ENCODE assay signal across 10 cellular contexts in genomic region chr6:113631616-113632015, GRCh38.
A peak's percentile ranks its signal among the peaks of the same experiment; 100 is the strongest.
DNase-seq lines count a peak whose midpoint lies in the region; ATAC-seq and TF ChIP-seq lines count a peak whose summit lies in the region.
"Had no signal": no experiment of that assay in that cellular context is flagged by ENCODE, and none has a peak within 500 bp of the region (broad histone marks: within the 10 kb centered on the region; RNA-seq: fewer than 3 reads in every experiment).

No MANE protein-coding gene starts in this region.

- H3K36me3 ChIP-seq in heart right ventricle (no peaks in the 10 kb centered on the region), heart left ventricle (no peaks in the 10 kb centered on the region), brain microvascular endothelial cell (replicated peaks) (no peaks in the 10 kb centered on the region), mucosa of rectum (ENCODE audit: control insufficient read depth in 2 of 2, insufficient read depth in 2 of 2, low read length in 2 of 2) (no peaks in the 10 kb centered on the region), upper lobe of right lung (no peaks in the 10 kb centered on the region), A673 (ENCODE audit: insufficient read depth, low read length, poor library complexity, severe bottlenecking) (no peaks in the 10 kb centered on the region)

- H3K4me3 ChIP-seq in heart right ventricle (no peak overlapping the region), heart left ventricle (no peak overlapping the region), brain microvascular endothelial cell (ENCODE audit: low read depth, low read length) (no peak overlapping the region), mucosa of rectum (ENCODE audit: low read length in 2 of 2) (no peak overlapping the region), upper lobe of right lung (no peak overlapping the region), A673 (ENCODE audit: low read depth, low read length, poor library complexity, severe bottlenecking) (no peak overlapping the region)

- CTCF ChIA-PET in A673 (lab: Charles Lee): no interaction called here

- no peak for TF ChIP-seq POLR2A in heart left ventricle (IDR thresholded peaks at IDR 0.05)

- intact Hi-C loops in heart right ventricle (cut with DNase I) (loop anchor here in 2 of 10 donors (10.0 kb wide), 1 partner anchor 223 kb away; the partner anchor contains the start of gene MARCKS (in 2 of the 2)), heart left ventricle (cut with DNase I) (no loop called here), upper lobe of right lung (cut with DNase I) (no loop called here), A673 (cut with micrococcal nuclease; ENCODE audit: unreplicated experiment) (loop anchor here (10.0 kb wide), 1 partner anchor 223 kb away; the partner anchor contains the start of gene MARCKS)

- no TSS peak for BruUV-seq in A673 (replicated peaks; lab: Mats Ljungman, UMichigan)

- POLR2A ChIA-PET in A673 (lab: Charles Lee; ENCODE audit: low non-redundant PET): no interaction called here

- WGBS in heart right ventricle, 2 donors: 85 to 91% methylated on average over 2 of the region's 2 CpGs
- WGBS in heart left ventricle, 4 donors: 62 to 93% (median 89%) methylated on average over 2 of the region's 2 CpGs

- H3K27ac ChIP-seq in heart right ventricle (peak overlapping the region in 6 of 10 donors; percentile 32 to 85 (median 64)), heart left ventricle (peak overlapping the region in 6 of 12 donors; percentile 5 to 86 (median 36)), brain microvascular endothelial cell (peak overlapping the region; percentile 94), mucosa of rectum (ENCODE audit: low read depth in 2 of 2, low read length in 2 of 2) (peak overlapping the region; percentile 61 to 77), upper lobe of right lung (peak overlapping the region; percentile 69), A673 (ENCODE audit: low read depth, low read length, poor library complexity, severe bottlenecking) (no peak overlapping the region)

- TF ChIP-seq CTCF in heart right ventricle (IDR thresholded peaks at IDR 0.05) (no peak), heart left ventricle (IDR thresholded peaks at IDR 0.05) (no peak), brain microvascular endothelial cell (IDR thresholded peaks at IDR 0.05; ENCODE audit: low read depth, low read length, missing control alignments) (no peak), upper lobe of right lung (IDR thresholded peaks at IDR 0.05) (no peak), A673 (conservative IDR thresholded peaks at IDR 0.05; ENCODE audit: low read depth, low read length) (no peak)

- no peak for DNase-seq in heart right ventricle
- no peak for DNase-seq in heart left ventricle
- no peak for DNase-seq in brain microvascular endothelial cell
- DNase-seq in upper lobe of right lung: no peak
- DNase-seq in A673 (ENCODE audit: low spot score): no peak
- no peak for DNase-seq in GF-D8 (lab: John Stamatoyannopoulos, UW)
- DNase-seq: effector CD8-positive, alpha-beta T cell; retina had no signal

- peak overlapping the region in 1 of 2 donors; percentile 36 for H3K9ac ChIP-seq in mucosa of rectum (ENCODE audit: low read depth in 1 of 2, low read length in 2 of 2)

- H3K9me3 ChIP-seq in heart right ventricle (no peaks in the 10 kb centered on the region), heart left ventricle (no peaks in the 10 kb centered on the region), mucosa of rectum (ENCODE audit: control insufficient read depth in 2 of 2, low read length in 2 of 2) (no peaks in the 10 kb centered on the region), upper lobe of right lung (no peaks in the 10 kb centered on the region), A673 (ENCODE audit: low read depth, low read length, poor library complexity, severe bottlenecking) (no peaks in the 10 kb centered on the region)

- H3K27me3 ChIP-seq in heart right ventricle (no peaks in the 10 kb centered on the region), heart left ventricle (no peaks in the 10 kb centered on the region), brain microvascular endothelial cell (replicated peaks) (no peaks in the 10 kb centered on the region), mucosa of rectum (ENCODE audit: control insufficient read depth in 2 of 2, insufficient read depth in 2 of 2, low read length in 2 of 2) (no peaks in the 10 kb centered on the region), upper lobe of right lung (no peaks in the 10 kb centered on the region), A673 (replicated peaks; ENCODE audit: insufficient read depth, low read depth, low read length, poor library complexity) (no peaks in the 10 kb centered on the region)

- no peak for ATAC-seq in heart right ventricle
- no peak for ATAC-seq in heart left ventricle
- ATAC-seq in upper lobe of right lung: no peak
- no peak for ATAC-seq in GM19467 (IDR thresholded peaks at IDR 0.05; ENCODE audit: unreplicated experiment)

- peaks cover 0 to 74% (median 40%) of the 10 kb centered on the region in 9 donors for H3K4me1 ChIP-seq in heart right ventricle
- H3K4me1 ChIP-seq in heart left ventricle: peaks cover 0 to 77% (median 25%) of the 10 kb centered on the region in 12 donors
- H3K4me1 ChIP-seq in mucosa of rectum (ENCODE audit: control insufficient read depth in 2 of 2, insufficient read depth in 2 of 2, low read length in 2 of 2): peaks cover 20 to 26% of the 10 kb centered on the region in 2 donors
- peaks cover 39% of the 10 kb centered on the region for H3K4me1 ChIP-seq in upper lobe of right lung
- peaks cover 6% of the 10 kb centered on the region for H3K4me1 ChIP-seq in A673 (ENCODE audit: insufficient read depth, low read length, poor library complexity, severe bottlenecking)

- in situ Hi-C loops in brain microvascular endothelial cell (cut with HindIII; ENCODE audit: low pct_ligation_motif_present, low sequenced_read_pairs): no loop called here
